Comparison of ENCODE assay signal across 13 cellular contexts in the genomic region with DNA sequence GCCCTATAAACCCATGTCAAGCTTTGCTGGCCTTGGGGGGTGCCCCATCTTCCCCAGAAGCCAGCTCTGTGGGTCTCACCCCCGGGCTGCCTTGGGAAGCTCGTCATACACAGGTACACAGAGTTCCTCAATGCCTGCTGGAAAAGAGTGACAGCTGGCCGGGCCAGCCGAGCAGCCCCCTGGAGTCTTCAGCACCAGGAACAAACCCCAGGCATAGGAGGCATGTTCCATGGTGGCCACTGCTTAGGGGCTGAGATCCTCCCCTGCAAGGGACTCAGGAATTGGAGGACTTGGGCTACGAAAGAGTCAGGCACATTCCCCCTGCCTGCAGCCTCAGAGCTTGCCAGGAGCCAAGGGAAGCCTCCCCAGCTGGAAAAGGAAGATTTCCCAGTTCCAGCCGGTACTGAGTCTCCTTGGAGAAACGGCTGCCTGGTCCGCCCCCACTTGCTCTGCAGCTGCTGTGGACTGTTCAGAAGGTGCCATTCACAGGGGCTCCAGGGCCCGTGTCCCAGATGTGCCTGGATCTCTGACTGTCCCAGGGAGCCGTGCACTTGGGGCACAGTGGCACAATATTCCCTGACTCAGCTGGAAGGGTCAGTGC.
DNase-seq lines count a peak whose midpoint lies in the region; ATAC-seq and TF ChIP-seq lines count a peak whose summit lies in the region.
"Had no signal": no experiment of that assay in that cellular context is flagged by ENCODE, and none has a peak within 500 bp of the region (broad histone marks: within the 10 kb centered on the region; RNA-seq: fewer than 3 reads in every experiment).

No MANE protein-coding gene starts in this region.

- intact Hi-C loops in Right ventricle myocardium superior (cut with DNase I): no loop called here
- intact Hi-C loops in ovary (cut with DNase I): loop anchor here in 3 of 4 donors (5.0 to 10.0 kb wide), 5 partner anchors 99 to 907 kb away; partner anchors contain the start of gene ITPKB (in 1 of the 3)
- intact Hi-C loops in vagina (cut with DNase I): loop anchor here (10.0 kb wide), 1 partner anchor 97 kb away; the partner anchor contains the start of gene ITPKB

- peak in 1 of 3 donors; percentile 5 for TF ChIP-seq CTCF in ovary (IDR thresholded peaks at IDR 0.05)
- TF ChIP-seq CTCF in vagina (IDR thresholded peaks at IDR 0.05): no peak
- no peak for TF ChIP-seq CTCF in omental fat pad (IDR thresholded peaks at IDR 0.05)

- H3K4me1 ChIP-seq in ovary (ENCODE audit: insufficient read depth) (peaks cover 7% of the 10 kb centered on the region), vagina (peaks cover 50% of the 10 kb centered on the region)

- no peaks in the 10 kb centered on the region for H3K27me3 ChIP-seq in ovary
- H3K27me3 ChIP-seq in vagina: no peaks in the 10 kb centered on the region
- H3K27me3 ChIP-seq: cardiac muscle cell had no signal

- H3K4me1 Mint-ChIP-seq in activated naive CD8-positive, alpha-beta T cell treated with anti-CD3 and anti-CD28 coated beads for 36 hours: peaks cover 35% of the 10 kb centered on the region
- peaks cover 50% of the 10 kb centered on the region for H3K4me1 Mint-ChIP-seq in activated naive CD8-positive, alpha-beta T cell treated with anti-CD3 and anti-CD28 coated beads, Interleukin-2, amount 50 U/mL, for 24 hours

- peaks cover 18% of the 10 kb centered on the region for H3K36me3 Mint-ChIP-seq in activated naive CD8-positive, alpha-beta T cell treated with anti-CD3 and anti-CD28 coated beads for 36 hours
- H3K36me3 Mint-ChIP-seq in activated naive CD8-positive, alpha-beta T cell treated with anti-CD3 and anti-CD28 coated beads, Interleukin-2, amount 50 U/mL, for 24 hours (ENCODE audit: low read depth): peaks cover 27% of the 10 kb centered on the region

- TF ChIP-seq EP300 in ovary (IDR thresholded peaks at IDR 0.05): no peak

- TF ChIP-seq POLR2A in ovary (IDR thresholded peaks at IDR 0.05) (no peak), vagina (IDR thresholded peaks at IDR 0.05) (no peak)

- H3K36me3 ChIP-seq in ovary (no peaks in the 10 kb centered on the region), vagina (peaks cover 0 to 52% of the 10 kb centered on the region in 2 donors)
- H3K36me3 ChIP-seq: cardiac muscle cell had no signal

- DNase-seq in activated naive CD8-positive, alpha-beta T cell treated with anti-CD3 and anti-CD28 coated beads for 36 hours: no peak
- DNase-seq in activated naive CD8-positive, alpha-beta T cell treated with anti-CD3 and anti-CD28 coated beads, Interleukin-2, amount 50 U/mL, for 24 hours: no peak
- DNase-seq in Right ventricle myocardium superior (no peak), ovary (peak; percentile 34 to 63 (median 52)), vagina (ENCODE audit: extremely low spot score in 2 of 2) (no peak), omental fat pad (ENCODE audit: low spot score) (no peak)
- DNase-seq in effector CD8-positive, alpha-beta T cell (lab: John Stamatoyannopoulos, UW): no peak
- DNase-seq: activated T-cell treated with anti-CD3 and anti-CD28 coated beads, Interleukin-2, amount 50 U/mL, for 4 hours; AML-193; stimulated activated CD4-positive, alpha-beta T cell treated with anti-CD3 and anti-CD28 coated beads, Interleukin-12 subunit alpha, Interleukin-12 subunit beta, amount 100 ng/mL, for 4 hours had no signal

- no peak for ATAC-seq in activated naive CD8-positive, alpha-beta T cell treated with anti-CD3 and anti-CD28 coated beads, Interleukin-2, amount 50 U/mL, for 24 hours
- ATAC-seq in Right ventricle myocardium superior (ENCODE audit: poor library complexity) (peak; percentile 5), omental fat pad (ENCODE audit: low FRiP score) (no peak), HG03565 (IDR thresholded peaks at IDR 0.05; ENCODE audit: unreplicated experiment) (no peak)
- ATAC-seq: activated T-cell treated with anti-CD3 and anti-CD28 coated beads, Interleukin-2, amount 50 U/mL, for 4 hours had no signal

- H3K9me3 Mint-ChIP-seq in activated naive CD8-positive, alpha-beta T cell treated with anti-CD3 and anti-CD28 coated beads for 36 hours: no peaks in the 10 kb centered on the region
- no peaks in the 10 kb centered on the region for H3K9me3 Mint-ChIP-seq in activated naive CD8-positive, alpha-beta T cell treated with anti-CD3 and anti-CD28 coated beads, Interleukin-2, amount 50 U/mL, for 24 hours
- H3K9me3 Mint-ChIP-seq: activated T-cell treated with anti-CD3 and anti-CD28 coated beads, Interleukin-2, amount 50 U/mL, for 4 hours had no signal

- H3K27ac ChIP-seq in ovary (peak overlapping the region; percentile 30 to 63), vagina (peak overlapping the region; percentile 65)
- H3K27ac ChIP-seq: cardiac muscle cell, HL-60 had no signal

- no peaks in the 10 kb centered on the region for H3K9me3 ChIP-seq in ovary
- no peaks in the 10 kb centered on the region for H3K9me3 ChIP-seq in vagina

- WGBS in ovary, 3 donors: 8 to 19% (median 13%) methylated on average over 10 of the region's 10 CpGs

- H3K27me3 Mint-ChIP-seq in activated naive CD8-positive, alpha-beta T cell treated with anti-CD3 and anti-CD28 coated beads for 36 hours: no peaks in the 10 kb centered on the region
- H3K27me3 Mint-ChIP-seq in activated naive CD8-positive, alpha-beta T cell treated with anti-CD3 and anti-CD28 coated beads, Interleukin-2, amount 50 U/mL, for 24 hours: no peaks in the 10 kb centered on the region

- H3K4me3 Mint-ChIP-seq in activated naive CD8-positive, alpha-beta T cell treated with anti-CD3 and anti-CD28 coated beads for 36 hours: no peak overlapping the region
- H3K4me3 Mint-ChIP-seq in activated naive CD8-positive, alpha-beta T cell treated with anti-CD3 and anti-CD28 coated beads, Interleukin-2, amount 50 U/mL, for 24 hours: no peak overlapping the region
- H3K4me3 Mint-ChIP-seq: activated T-cell treated with anti-CD3 and anti-CD28 coated beads, Interleukin-2, amount 50 U/mL, for 4 hours had no signal

- H3K27ac Mint-ChIP-seq in activated naive CD8-positive, alpha-beta T cell treated with anti-CD3 and anti-CD28 coated beads for 36 hours: peak overlapping the region; percentile 23
- H3K27ac Mint-ChIP-seq in activated naive CD8-positive, alpha-beta T cell treated with anti-CD3 and anti-CD28 coated beads, Interleukin-2, amount 50 U/mL, for 24 hours: no peak overlapping the region

- no peak overlapping the region for H3K4me3 ChIP-seq in ovary
- no peak overlapping the region for H3K4me3 ChIP-seq in vagina
- H3K4me3 ChIP-seq: cardiac muscle cell had no signal

Comparison
In these comparisons a context has a peak if more than half of its experiments do, and no peak if none do; other contexts are left out.
1. DNase-seq: peak in ovary (5 of 5); none in activated naive CD8-positive, alpha-beta T cell treated with anti-CD3 and anti-CD28 coated beads for 36 hours (single experiment), activated naive CD8-positive, alpha-beta T cell treated with anti-CD3 and anti-CD28 coated beads, Interleukin-2, amount 50 U/mL, for 24 hours (single experiment), Right ventricle myocardium superior (single experiment), vagina (0 of 2), omental fat pad (single experiment) and effector CD8-positive, alpha-beta T cell (single experiment).